In the genomic region with DNA sequence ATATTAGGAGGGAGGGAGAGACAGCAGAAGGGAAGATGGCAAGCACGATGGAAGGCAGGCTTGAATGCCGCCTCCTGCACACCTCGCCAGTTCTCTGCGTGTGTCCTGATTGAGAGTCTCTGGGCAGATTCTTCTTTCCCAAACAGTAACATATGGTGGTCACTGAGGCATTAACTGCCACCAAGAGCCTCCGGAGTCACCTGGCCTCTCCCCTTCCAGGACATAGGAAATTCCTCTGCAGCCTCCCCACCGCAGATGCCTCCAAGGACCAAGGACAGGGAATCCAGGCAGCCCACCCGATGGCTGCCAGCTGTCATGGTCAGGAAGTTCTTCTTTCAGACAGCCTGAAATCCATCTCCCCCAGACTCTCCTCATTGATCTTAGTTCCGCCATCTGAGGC, we compare ENCODE assay signal across 1 cellular context.
TF ChIP-seq lines count a peak whose summit lies in the region.

No MANE protein-coding gene starts in this region.

TF ChIP-seq in GM23338, 12 proteins besides CTCF, POLR2A, EP300 and RAD21 (continued from another document):
- TF ChIP-seq ZNF462 (CRISPR knock-in tag; IDR thresholded peaks at IDR 0.05), result no peak
